ENCODE assay signal across 7 cellular contexts in the genomic region with DNA sequence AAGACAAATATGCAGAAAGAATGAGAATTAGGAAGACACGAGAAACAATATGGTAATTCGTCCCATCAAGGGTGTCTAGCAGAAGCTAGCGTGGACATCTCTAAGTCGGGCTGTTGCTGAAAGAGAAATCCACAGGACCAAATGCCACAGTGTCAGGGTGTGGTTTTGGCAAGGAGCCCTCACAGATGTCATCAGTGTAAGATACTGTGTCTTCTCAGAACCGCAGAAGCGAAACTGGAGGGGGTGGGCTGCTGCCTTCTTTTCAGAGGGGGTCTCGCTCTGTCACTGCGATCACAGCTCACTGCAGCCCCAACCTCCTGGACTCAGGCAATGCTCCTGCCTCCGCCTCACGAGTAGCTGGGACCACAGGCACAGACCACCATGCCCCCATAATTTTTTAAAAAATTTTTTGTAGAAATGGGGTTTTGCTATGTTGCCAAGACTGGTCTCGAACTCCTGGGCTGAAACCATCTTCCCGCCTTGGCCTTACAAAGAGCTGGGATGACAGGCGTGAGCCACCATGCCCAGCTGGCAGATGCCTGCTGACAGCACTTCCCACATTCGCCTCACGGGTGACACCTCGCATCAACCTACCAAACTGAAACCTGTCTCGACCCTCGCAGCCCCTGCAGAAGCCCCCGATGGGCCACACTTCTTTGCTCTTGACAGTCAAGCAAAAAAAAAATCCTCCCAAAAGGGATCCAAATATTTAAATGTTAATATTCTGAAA. TPM values are rescaled to one million over a fixed set of nuclear protein-coding genes. Genes with fewer than 3 reads are reported as not detected.
A peak's percentile ranks its signal among the peaks of the same experiment; 100 is the strongest.
DNase-seq lines count a peak whose midpoint lies in the region; ATAC-seq, FAIRE-seq and TF ChIP-seq lines count a peak whose summit lies in the region.

No MANE protein-coding gene starts in this region.

- H3K36me3 ChIP-seq in body of pancreas (replicated peaks in 1 of 2; ENCODE audit: insufficient read depth in 1 of 2, low read depth in 2 of 2) = peaks cover 0 to 2% of the 10 kb centered on the region in 2 donors
- H3K36me3 ChIP-seq in kidney (ENCODE audit: control insufficient read depth in 1 of 2, insufficient read depth in 2 of 2, low read length in 2 of 2) = peaks cover 4 to 7% of the 10 kb centered on the region in 2 donors
- H3K36me3 ChIP-seq in suprapubic skin = peaks cover 13% of the 10 kb centered on the region

- H3K9me3 ChIP-seq in body of pancreas = no peaks in the 10 kb centered on the region
- H3K9me3 ChIP-seq in kidney (ENCODE audit: control insufficient read depth in 1 of 2, low read length in 2 of 2) = no peaks in the 10 kb centered on the region
- H3K9me3 ChIP-seq in suprapubic skin = no peaks in the 10 kb centered on the region

- H3K4me3 ChIP-seq in body of pancreas = no peak overlapping the region
- H3K4me3 ChIP-seq in kidney (ENCODE audit: low read length in 2 of 2) = peak overlapping the region; percentile 46 to 72
- peak overlapping the region; percentile 30 for H3K4me3 ChIP-seq in suprapubic skin

- TF ChIP-seq CTCF in body of pancreas (IDR thresholded peaks at IDR 0.05) = peak in 1 of 7 experiments; percentile 5
- TF ChIP-seq CTCF in kidney (IDR thresholded peaks at IDR 0.05; ENCODE audit: borderline replicate concordance, extremely low read depth, insufficient read depth) = no peak
- TF ChIP-seq CTCF in suprapubic skin (IDR thresholded peaks at IDR 0.05) = no peak

- H3K27ac ChIP-seq in body of pancreas (peak overlapping the region in 3 of 4 donors; percentile 37 to 50 (median 45)), kidney (ENCODE audit: low read depth in 2 of 2, low read length in 2 of 2) (no peak overlapping the region), suprapubic skin (peak overlapping the region; percentile 42)

- TF ChIP-seq POLR2A in body of pancreas (IDR thresholded peaks at IDR 0.05) = no peak
- no peak for TF ChIP-seq POLR2A in suprapubic skin (IDR thresholded peaks at IDR 0.05)

- TF ChIP-seq EP300 in suprapubic skin (IDR thresholded peaks at IDR 0.05) = no peak

- WGBS in body of pancreas, 2 donors = 82 to 84% methylated on average over 19 of the region's 19 CpGs
- 60% methylated on average over 19 of the region's 19 CpGs for WGBS in suprapubic skin

- H3K27me3 ChIP-seq in body of pancreas = no peaks in the 10 kb centered on the region
- H3K27me3 ChIP-seq in suprapubic skin = no peaks in the 10 kb centered on the region

- peak overlapping the region in 1 of 2 donors; percentile 17 for H3K9ac ChIP-seq in kidney (ENCODE audit: low read length in 2 of 2)

- peak in 58 of 76 experiments; percentile 1 to 64 (median 26) for DNase-seq in HUDEP-2 (lab: John Stamatoyannopoulos, UW; ENCODE audit: unreplicated experiment in 76 of 76)
- DNase-seq in body of pancreas = no peak
- DNase-seq in kidney = peak; percentile 48
- DNase-seq in suprapubic skin (ENCODE audit: low spot score in 2 of 2) = peak in 1 of 2 donors; percentile 79
- no peak for DNase-seq in stimulated activated CD4-positive, alpha-beta T cell treated with anti-CD3 and anti-CD28 coated beads, Interleukin-1b, Interleukin-23, amount 100 ng/mL, for 48 hours

- FAIRE-seq in kidney (lab: Jason Lieb, UNC) = no peak

- peaks cover 31% of the 10 kb centered on the region for H3K4me1 ChIP-seq in body of pancreas
- peaks cover 0 to 7% of the 10 kb centered on the region in 2 donors for H3K4me1 ChIP-seq in kidney (ENCODE audit: control insufficient read depth in 1 of 2, insufficient read depth in 1 of 2, low read depth in 1 of 2, low read length in 2 of 2)
- H3K4me1 ChIP-seq in suprapubic skin = peaks cover 17% of the 10 kb centered on the region

- no peak for ATAC-seq in body of pancreas
- ATAC-seq in HG03565 (IDR thresholded peaks at IDR 0.05; ENCODE audit: unreplicated experiment) = no peak
- ATAC-seq in GM21529 (IDR thresholded peaks at IDR 0.05; ENCODE audit: unreplicated experiment) = no peak

- intact Hi-C loops in body of pancreas (cut with DNase I) (loop anchor here (10.0 kb wide), 1 partner anchor 184 kb away; no protein-coding TSS in a partner anchor), kidney (cut with DNase I) (no loop called here)

RNA-seq across cellular contexts. Expression of gene TRAP1, which starts 26.2 kb away (rescaled TPM):
- total RNA-seq in body of pancreas (10 to 100 TPM; 78.1 to 92.9 TPM), kidney (86.3 TPM), suprapubic skin (100 to 1,000 TPM in 3 of 4 donors, 10 to 100 TPM in 1; 75.7 to 147 (median 116) TPM)
- 88.8 TPM for polyA plus RNA-seq in kidney (ENCODE audit: insufficient read depth, low read depth, low replicate concordance)

RNA-seq across cellular contexts. Expression of gene DNASE1, which starts 36.7 kb away (rescaled TPM):
- total RNA-seq in body of pancreas (10 to 100 TPM; 25.9 to 52.7 TPM), kidney (16.1 TPM), suprapubic skin (10 to 100 TPM; 11.0 to 32.7 (median 23.0) TPM)
- polyA plus RNA-seq in kidney (ENCODE audit: insufficient read depth, low read depth, low replicate concordance) = 116 TPM

Comparison
In these comparisons a context has a peak if more than half of its experiments do, and no peak if none do; other contexts are left out.
1. DNase-seq: peak in HUDEP-2 (58 of 76) and kidney (single experiment); none in body of pancreas (0 of 4) and stimulated activated CD4-positive, alpha-beta T cell treated with anti-CD3 and anti-CD28 coated beads, Interleukin-1b, Interleukin-23, amount 100 ng/mL, for 48 hours (single experiment).
2. H3K27ac ChIP-seq: peak in body of pancreas (3 of 4) and suprapubic skin (single experiment); none in kidney (0 of 2).
3. H3K4me3 ChIP-seq: peak in kidney (2 of 2) and suprapubic skin (single experiment); none in body of pancreas (0 of 2).